9 cellular contexts compared by ENCODE assay signal in the genomic region with DNA sequence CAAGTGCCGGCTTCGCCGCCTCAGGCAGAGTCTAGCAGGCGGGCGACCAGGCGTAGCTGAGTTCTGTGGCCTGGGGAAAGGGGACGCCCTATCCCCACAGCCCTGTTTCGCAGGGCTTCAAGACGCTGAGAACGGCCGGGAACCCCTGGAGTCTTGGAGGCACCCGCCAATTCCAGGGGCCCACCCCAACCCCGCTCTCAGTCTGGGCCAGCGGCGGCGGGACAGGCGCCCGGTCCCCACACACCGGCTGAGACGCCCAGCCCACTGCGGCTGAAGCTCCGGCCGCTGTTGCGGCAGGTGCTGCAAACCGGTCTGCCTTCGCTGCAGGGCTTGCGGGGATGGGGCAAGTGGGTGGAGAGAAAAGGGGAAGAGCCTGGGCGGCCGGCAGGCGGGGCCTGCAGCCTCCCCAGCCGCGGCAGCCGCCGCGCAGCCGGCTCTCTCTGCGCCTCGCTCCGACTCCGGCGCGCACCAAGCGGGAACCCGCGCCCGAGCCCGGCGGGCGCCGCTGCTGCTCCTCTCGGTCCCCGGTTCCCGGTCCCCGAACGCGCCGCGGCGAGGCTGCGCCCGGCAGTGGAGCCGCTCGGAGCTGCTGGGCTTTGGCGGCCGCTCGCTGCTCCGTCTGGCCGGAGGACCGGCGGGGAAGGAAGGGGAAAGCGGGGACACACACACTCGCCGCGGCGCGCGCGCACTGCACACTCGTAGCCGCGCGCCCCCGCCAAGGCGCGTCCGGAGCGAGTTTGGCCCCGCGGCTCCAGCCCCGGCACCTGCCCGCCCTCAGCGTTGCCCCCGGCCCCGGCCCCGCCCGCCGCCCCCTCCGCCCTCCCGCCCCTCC. TPM values are rescaled to one million over a fixed set of nuclear protein-coding genes. Genes with fewer than 3 reads are reported as not detected.
A peak's percentile ranks its signal among the peaks of the same experiment; 100 is the strongest.
DNase-seq lines count a peak whose midpoint lies in the region; ATAC-seq and TF ChIP-seq lines count a peak whose summit lies in the region.
"Had no signal": no experiment of that assay in that cellular context is flagged by ENCODE, and none has a peak within 500 bp of the region (broad histone marks: within the 10 kb centered on the region; RNA-seq: fewer than 3 reads in every experiment).

A gene with protein sequence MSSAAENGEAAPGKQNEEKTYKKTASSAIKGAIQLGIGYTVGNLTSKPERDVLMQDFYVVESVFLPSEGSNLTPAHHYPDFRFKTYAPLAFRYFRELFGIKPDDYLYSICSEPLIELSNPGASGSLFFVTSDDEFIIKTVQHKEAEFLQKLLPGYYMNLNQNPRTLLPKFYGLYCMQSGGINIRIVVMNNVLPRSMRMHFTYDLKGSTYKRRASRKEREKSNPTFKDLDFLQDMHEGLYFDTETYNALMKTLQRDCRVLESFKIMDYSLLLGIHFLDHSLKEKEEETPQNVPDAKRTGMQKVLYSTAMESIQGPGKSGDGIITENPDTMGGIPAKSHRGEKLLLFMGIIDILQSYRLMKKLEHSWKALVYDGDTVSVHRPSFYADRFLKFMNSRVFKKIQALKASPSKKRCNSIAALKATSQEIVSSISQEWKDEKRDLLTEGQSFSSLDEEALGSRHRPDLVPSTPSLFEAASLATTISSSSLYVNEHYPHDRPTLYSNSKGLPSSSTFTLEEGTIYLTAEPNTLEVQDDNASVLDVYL (plus strand): TSS at position 437 of the 832 bp plus-strand sequence. CDS start 117,375 bp downstream, outside the sequence.

- intact Hi-C loops in right lobe of liver (cut with DNase I) = no loop called here

- TF ChIP-seq CTCF in right lobe of liver (IDR thresholded peaks at IDR 0.05) = no peak

- peak; percentile 90 to 96 (median 94) for ATAC-seq in right lobe of liver

- H3K4me3 Mint-ChIP-seq in T-helper 1 cell treated with Interleukin-12 subunit alpha and Interleukin-12 subunit beta and Interleukin-4 antibody, amounts not matched to agents 30 μg/mL and 1 μg/mL, for 36 hours = peak within 1 kb of the TSS; percentile 89

- WGBS in right lobe of liver (ENCODE audit: insufficient coverage, low coverage, low lambda C conversion rate, missing lambda C conversion rate) = 3% methylated on average over 13 of the region's 99 CpGs

- no peaks in the 10 kb centered on the region for H3K4me1 ChIP-seq in HAP-1
- H3K4me1 ChIP-seq in right lobe of liver = peaks cover 0 to 9% (median 3%) of the 10 kb centered on the region in 4 donors

- peaks cover 76% of the 10 kb centered on the region for H3K27me3 Mint-ChIP-seq in T-helper 1 cell treated with Interleukin-12 subunit alpha and Interleukin-12 subunit beta and Interleukin-4 antibody, amounts not matched to agents 30 μg/mL and 1 μg/mL, for 36 hours (ENCODE audit: low read depth)

- no peaks in the 10 kb centered on the region for H3K9me3 Mint-ChIP-seq in T-helper 1 cell treated with Interleukin-12 subunit alpha and Interleukin-12 subunit beta and Interleukin-4 antibody, amounts not matched to agents 30 μg/mL and 1 μg/mL, for 36 hours

- H3K4me3 ChIP-seq in HAP-1 = peak within 1 kb of the TSS; percentile 29
- H3K4me3 ChIP-seq in right lobe of liver = peak within 1 kb of the TSS; percentile 43 to 64 (median 54)

- no peaks in the 10 kb centered on the region for H3K36me3 Mint-ChIP-seq in T-helper 1 cell treated with Interleukin-12 subunit alpha and Interleukin-12 subunit beta and Interleukin-4 antibody, amounts not matched to agents 30 μg/mL and 1 μg/mL, for 36 hours (ENCODE audit: low read depth)

- H3K36me3 ChIP-seq in HAP-1 (replicated peaks) (no peaks in the 10 kb centered on the region), right lobe of liver (no peaks in the 10 kb centered on the region)

- H3K27me3 ChIP-seq in HAP-1 (ENCODE audit: low read depth) (peaks cover 55% of the 10 kb centered on the region), right lobe of liver (peaks cover 0 to 6% of the 10 kb centered on the region in 2 donors)

- in situ Hi-C loops in HAP-1 (cut with MboI; ENCODE audit: low sequenced_read_pairs) = loop anchor here (25.0 kb wide), 1 partner anchor 132 kb away; no protein-coding TSS in a partner anchor

- no peak within 1 kb of the TSS for H3K27ac ChIP-seq in right lobe of liver
- H3K27ac ChIP-seq: C4-2B had no signal

- H3K9me3 ChIP-seq in HAP-1 (no peaks in the 10 kb centered on the region), right lobe of liver (no peaks in the 10 kb centered on the region)

- H3K4me1 Mint-ChIP-seq in T-helper 1 cell treated with Interleukin-12 subunit alpha and Interleukin-12 subunit beta and Interleukin-4 antibody, amounts not matched to agents 30 μg/mL and 1 μg/mL, for 36 hours (ENCODE audit: low read depth) = peaks cover 16% of the 10 kb centered on the region

- peak within 1 kb of the TSS; percentile 54 for H3K27ac Mint-ChIP-seq in T-helper 1 cell treated with Interleukin-12 subunit alpha and Interleukin-12 subunit beta and Interleukin-4 antibody, amounts not matched to agents 30 μg/mL and 1 μg/mL, for 36 hours

- TF ChIP-seq POLR2A in right lobe of liver (IDR thresholded peaks at IDR 0.05) = no peak

- DNase-seq in NCI-H2107 treated with DMSO at 0.1 percent for 48 hours (lab: John Stamatoyannopoulos, UW; ENCODE audit: unreplicated experiment) = peak; percentile 22
- no peak for DNase-seq in NCI-H2107 (lab: John Stamatoyannopoulos, UW)
- DNase-seq in HAP-1 (ENCODE audit: low spot score in 2 of 2) = peak; percentile 55 to 73
- DNase-seq in M059J (ENCODE audit: low read depth) = peak; percentile 43
- peak; percentile 63 for DNase-seq in dermis blood vessel endothelial cell
- peak; percentile 66 to 83 (median 77) for DNase-seq in right lobe of liver
- peak; percentile 21 for DNase-seq in stimulated activated CD4-positive, alpha-beta T cell treated with anti-CD3 and anti-CD28 coated beads, Interleukin-4, amount 100 ng/mL, for 1 hour

RNA-seq across cellular contexts. Expression of the gene that starts here (rescaled TPM):
- not detected in 2 replicates for total RNA-seq in M059J (2014; rRNA removed; shearing (Covaris generic))
- 0.05 TPM in 1 of 2 replicates, not detected in the other for total RNA-seq in dermis blood vessel endothelial cell
- total RNA-seq in right lobe of liver = under 1 TPM in 2 of 6 experiments, not detected in 4; 0.27 to 0.71 TPM

Comparison
In these comparisons a context has a peak if more than half of its experiments do, and no peak if none do; other contexts are left out.
1. Peak in DNase-seq in M059J; RNA of the gene not detected or under 1 TPM.
2. Peak in DNase-seq in dermis blood vessel endothelial cell; RNA of the gene not detected or under 1 TPM.
3. Peak in DNase-seq, ATAC-seq and H3K4me3 ChIP-seq in right lobe of liver; RNA of the gene not detected or under 1 TPM.